ENCODE assay signal across 8 cellular contexts in the genomic region with DNA sequence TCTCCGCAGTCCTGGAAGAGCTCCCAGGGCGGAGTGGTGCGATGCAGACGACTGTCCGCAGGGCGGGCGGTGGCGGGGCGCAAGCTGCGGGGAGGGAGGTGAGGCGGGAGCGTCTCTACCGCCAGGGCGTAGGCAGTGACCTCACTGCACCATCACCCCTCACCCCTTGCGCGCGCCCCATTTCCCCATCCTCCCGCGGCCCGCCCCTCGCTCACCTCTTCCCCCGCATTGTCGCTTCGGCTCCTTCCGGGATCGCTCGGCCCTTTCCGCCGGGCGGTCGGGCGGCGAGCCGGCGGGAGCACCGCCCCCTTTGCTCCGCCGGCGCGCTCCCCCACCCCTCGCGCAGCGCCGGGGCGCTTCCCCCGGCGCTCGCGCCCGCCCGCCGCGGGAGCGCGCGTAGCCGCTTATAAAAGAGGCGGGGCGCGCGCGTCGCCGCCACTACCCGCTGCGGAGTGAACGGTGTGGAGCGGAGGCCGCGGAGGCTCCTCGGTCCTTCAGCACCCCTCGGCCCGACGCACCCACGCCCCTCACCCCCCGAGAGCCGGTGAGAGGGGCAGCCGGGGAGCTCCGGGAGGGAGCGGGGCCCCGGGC. TPM values are rescaled to one million over a fixed set of nuclear protein-coding genes. Genes with fewer than 3 reads are reported as not detected.
DNase-seq lines count a peak whose midpoint lies in the region; ATAC-seq and TF ChIP-seq lines count a peak whose summit lies in the region.

A gene (plus strand): TSS at position 435 of the 591 bp plus-strand sequence. CDS start 14,154 bp downstream, outside the sequence.

- H3K9ac ChIP-seq in BLaER1, result peak within 1 kb of the TSS; percentile 94
- peak within 1 kb of the TSS; percentile 96 to 97 for H3K9ac ChIP-seq in colonic mucosa (ENCODE audit: low read depth in 2 of 2, low read length in 2 of 2)

- peak within 1 kb of the TSS; percentile 90 for H3K27ac ChIP-seq in BLaER1
- H3K27ac ChIP-seq in colonic mucosa, result peak within 1 kb of the TSS; percentile 87

- H3K27me3 ChIP-seq in BLaER1 (no peaks in the 10 kb centered on the region), colonic mucosa (no peaks in the 10 kb centered on the region)

- intact Hi-C loops in colonic mucosa (cut with DNase I), result no loop called here

- ATAC-seq in GM19324 (IDR thresholded peaks at IDR 0.05; ENCODE audit: low FRiP score, unreplicated experiment) (peak; percentile 85), HG03457 (IDR thresholded peaks at IDR 0.05; ENCODE audit: unreplicated experiment) (peak; percentile 70)

- DNase-seq in NCI-H526 (lab: John Stamatoyannopoulos, UW) (peak; percentile 57 to 86), colonic mucosa (peak; percentile 92), left kidney (ENCODE audit: low read depth, low spot score) (peak; percentile 95)
- peak; percentile 96 for DNase-seq in activated CD4-positive, alpha-beta T cell treated with anti-CD3 and anti-CD28 coated beads for 48 hours
- DNase-seq in stimulated activated CD4-positive, alpha-beta T cell treated with anti-CD3 and anti-CD28 coated beads, Interleukin-1b, Interleukin-23, amount 100 ng/mL, for 48 hours, result peak; percentile 94

- H3K9me3 ChIP-seq in BLaER1, result no peaks in the 10 kb centered on the region
- no peaks in the 10 kb centered on the region for H3K9me3 ChIP-seq in colonic mucosa

- peaks cover 47% of the 10 kb centered on the region for H4K20me1 ChIP-seq in BLaER1

- H3K4me3 ChIP-seq in BLaER1, result peak within 1 kb of the TSS; percentile 98
- peak within 1 kb of the TSS; percentile 69 for H3K4me3 ChIP-seq in colonic mucosa

- peak within 1 kb of the TSS; percentile 91 for H3K4me2 ChIP-seq in BLaER1

- H3K4me1 ChIP-seq in BLaER1 (peaks cover 58% of the 10 kb centered on the region), colonic mucosa (peaks cover 12% of the 10 kb centered on the region)

- no peaks in the 10 kb centered on the region for H3K36me3 ChIP-seq in BLaER1
- H3K36me3 ChIP-seq in colonic mucosa, result no peaks in the 10 kb centered on the region

- TF ChIP-seq CTCF in colonic mucosa (IDR thresholded peaks at IDR 0.05), result no peak

RNA-seq across cellular contexts. Expression of the gene that starts here (rescaled TPM):
- 100 to 1,000 TPM; 263 to 282 TPM for total RNA-seq in colonic mucosa

Comparison
In these comparisons a context has a peak if more than half of its experiments do, and no peak if none do; other contexts are left out.
1. Peak in every context shown above with its lines: DNase-seq, ATAC-seq, H3K4me3 ChIP-seq and H3K27ac ChIP-seq.